Comparison of ENCODE assay signal across 18 cellular contexts in the genomic region with DNA sequence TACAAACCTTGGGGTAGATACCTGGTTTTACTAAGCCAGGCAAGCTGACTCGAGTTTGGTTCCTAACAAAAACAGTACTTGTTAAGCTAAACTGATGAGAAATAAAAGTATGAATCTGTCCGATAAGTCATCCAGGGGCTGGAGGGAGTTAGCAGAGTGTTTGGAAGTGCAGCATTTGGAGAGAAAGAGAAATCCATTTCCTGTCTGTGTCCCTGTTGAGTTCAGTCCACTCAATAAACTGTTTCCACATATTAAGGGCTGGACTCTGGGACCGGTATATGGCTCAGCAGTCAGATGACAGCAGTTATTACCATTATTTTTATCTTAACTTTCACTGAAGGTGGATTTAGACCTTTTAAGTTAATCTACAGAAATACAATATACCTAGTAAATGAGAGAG.
A peak's percentile ranks its signal among the peaks of the same experiment; 100 is the strongest.
DNase-seq lines count a peak whose midpoint lies in the region; ATAC-seq and TF ChIP-seq lines count a peak whose summit lies in the region.
"Had no signal": no experiment of that assay in that cellular context is flagged by ENCODE, and none has a peak within 500 bp of the region (broad histone marks: within the 10 kb centered on the region; RNA-seq: fewer than 3 reads in every experiment).

No MANE protein-coding gene starts in this region.

- H3K9me3 ChIP-seq in lung (ENCODE audit: control insufficient read depth in 2 of 2, insufficient read depth in 1 of 2, low read length in 1 of 2) (no peaks in the 10 kb centered on the region), vagina (no peaks in the 10 kb centered on the region)
- H3K9me3 ChIP-seq: BLaER1 had no signal

- peaks cover 5% of the 10 kb centered on the region for H3K4me1 Mint-ChIP-seq in nephron progenitor cell

- intact Hi-C loops in Right ventricle myocardium superior (cut with DNase I), result no loop called here
- intact Hi-C loops in Right ventricle myocardium inferior (cut with DNase I), result no loop called here
- intact Hi-C loops in vagina (cut with DNase I), result loop anchor here (5.0 kb wide), 1 partner anchor 92 kb away; no protein-coding TSS in a partner anchor

- TF ChIP-seq CTCF in choroid plexus epithelial cell (conservative IDR thresholded peaks at IDR 0.05; ENCODE audit: low read depth, low read length) (no peak), lung (IDR thresholded peaks at IDR 0.05; ENCODE audit: control extremely low read depth, extremely low read depth) (no peak), vagina (IDR thresholded peaks at IDR 0.05) (no peak), nephron progenitor cell (IDR thresholded peaks at IDR 0.05) (no peak)

- H3K27me3 ChIP-seq in lung (ENCODE audit: control insufficient read depth, insufficient read depth), result peaks cover 3% of the 10 kb centered on the region
- no peaks in the 10 kb centered on the region for H3K27me3 ChIP-seq in vagina
- H3K27me3 ChIP-seq: BLaER1 had no signal

- H3K4me3 Mint-ChIP-seq in nephron progenitor cell, result no peak overlapping the region
- H3K4me3 Mint-ChIP-seq: CD8-positive, alpha-beta T cell had no signal

- DNase-seq in Right ventricle myocardium superior, result no peak
- no peak for DNase-seq in Right ventricle myocardium inferior (ENCODE audit: missing footprints)
- peak; percentile 14 for DNase-seq in choroid plexus epithelial cell (ENCODE audit: low read depth)
- DNase-seq in lung (ENCODE audit: low spot score), result peak; percentile 9
- peak; percentile 19 to 37 for DNase-seq in vagina (ENCODE audit: extremely low spot score in 2 of 2)
- no peak for DNase-seq in nephron progenitor cell
- no peak for DNase-seq in AML-193 (lab: John Stamatoyannopoulos, UW)
- DNase-seq: Calu3; CD8-positive, alpha-beta T cell; KG1; MV-4-11; NCI-H187; NCI-H2107; NCI-H510A; NCI-H748 treated with DMSO at 0.1 percent for 48 hours; SHP77 treated with DMSO at 0.1 percent for 48 hours had no signal

- TF ChIP-seq POLR2A in vagina (IDR thresholded peaks at IDR 0.05), result no peak

- no peak overlapping the region for H3K27ac ChIP-seq in lung (ENCODE audit: low read depth in 1 of 2, low read length in 1 of 2)
- no peak overlapping the region for H3K27ac ChIP-seq in vagina
- H3K27ac ChIP-seq: BLaER1 had no signal

- H3K4me3 ChIP-seq in choroid plexus epithelial cell (ENCODE audit: low read depth, low read length) (no peak overlapping the region), lung (no peak overlapping the region), vagina (no peak overlapping the region)
- H3K4me3 ChIP-seq: BLaER1 had no signal

- no peaks in the 10 kb centered on the region for H3K36me3 ChIP-seq in lung (ENCODE audit: control insufficient read depth in 2 of 2, insufficient read depth in 2 of 2, low read length in 2 of 2)
- H3K36me3 ChIP-seq in vagina, result no peaks in the 10 kb centered on the region
- H3K36me3 ChIP-seq: BLaER1 had no signal

- peaks cover 10% of the 10 kb centered on the region for H3K27me3 Mint-ChIP-seq in nephron progenitor cell (ENCODE audit: low read depth, poor library complexity)

- H3K4me1 ChIP-seq in lung (ENCODE audit: control insufficient read depth in 2 of 2, insufficient read depth in 2 of 2, low read length in 2 of 2) (no peaks in the 10 kb centered on the region), vagina (peaks cover 23% of the 10 kb centered on the region)
- H3K4me1 ChIP-seq: BLaER1 had no signal

- WGBS in lung, 2 donors, result 72 to 89% methylated on average over 3 of the region's 3 CpGs

- peak; percentile 47 for ATAC-seq in Right ventricle myocardium superior (ENCODE audit: poor library complexity)
- ATAC-seq in Right ventricle myocardium inferior, result no peak
- ATAC-seq in lung (ENCODE audit: insufficient read depth, low FRiP score), result no peak
- no peak for ATAC-seq in HG02840 (IDR thresholded peaks at IDR 0.05; ENCODE audit: low FRiP score, unreplicated experiment)
- ATAC-seq: CD8-positive, alpha-beta T cell had no signal

- no peaks in the 10 kb centered on the region for H3K36me3 Mint-ChIP-seq in nephron progenitor cell (ENCODE audit: low read depth)
- H3K36me3 Mint-ChIP-seq: CD8-positive, alpha-beta T cell had no signal

- H3K9me3 Mint-ChIP-seq in nephron progenitor cell, result no peaks in the 10 kb centered on the region
- H3K9me3 Mint-ChIP-seq: CD8-positive, alpha-beta T cell had no signal

- no peak overlapping the region for H3K27ac Mint-ChIP-seq in nephron progenitor cell
- H3K27ac Mint-ChIP-seq: CD8-positive, alpha-beta T cell had no signal

Comparison
In these comparisons a context has a peak if more than half of its experiments do, and no peak if none do; other contexts are left out.
1. DNase-seq: peak in choroid plexus epithelial cell (single experiment), lung (single experiment) and vagina (2 of 2); none in Right ventricle myocardium superior (single experiment), Right ventricle myocardium inferior (single experiment), nephron progenitor cell (single experiment) and AML-193 (0 of 2).